ENCODE assay signal across 8 cellular contexts in the genomic region with DNA sequence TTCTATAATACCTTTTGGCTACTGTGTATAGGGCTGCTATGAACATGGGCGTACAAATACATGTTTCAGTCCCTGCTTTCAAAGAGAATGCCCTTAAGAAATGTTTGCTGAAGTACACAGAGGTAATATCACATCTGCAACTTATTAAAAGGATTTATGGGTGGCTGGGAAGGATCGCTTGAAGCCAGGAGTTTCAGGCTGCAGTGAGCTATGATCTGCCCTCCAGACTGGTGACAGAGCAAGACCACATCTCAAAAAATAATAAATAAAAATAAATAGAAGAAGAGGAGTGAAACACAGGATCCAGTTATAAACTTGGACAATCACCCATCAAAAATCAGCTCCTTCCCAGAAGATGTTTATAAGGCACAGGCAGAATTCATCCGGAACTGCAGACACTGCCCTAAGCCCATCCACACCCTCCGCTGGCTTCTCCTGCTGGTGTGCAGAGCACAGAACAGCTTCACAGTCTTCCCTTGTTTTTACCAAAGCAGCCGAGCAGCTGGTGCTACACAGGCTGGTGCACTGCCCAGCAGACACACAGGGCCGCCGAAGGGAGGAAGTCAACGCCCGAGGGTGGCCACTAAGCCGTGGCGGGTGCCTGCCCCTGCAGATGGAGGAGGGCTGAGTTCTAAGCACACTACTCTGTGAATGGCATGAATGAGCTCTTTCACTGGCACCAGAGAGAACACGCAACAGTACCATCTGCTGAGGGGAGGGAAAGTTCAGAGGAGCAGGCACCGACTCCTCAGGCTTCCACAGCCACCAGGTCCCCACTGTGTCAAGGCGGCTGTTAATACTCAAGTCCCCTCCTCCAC. TPM values are rescaled to one million over a fixed set of nuclear protein-coding genes. Genes with fewer than 3 reads are reported as not detected.
A peak's percentile ranks its signal among the peaks of the same experiment; 100 is the strongest.
DNase-seq lines count a peak whose midpoint lies in the region; ATAC-seq and TF ChIP-seq lines count a peak whose summit lies in the region.

No MANE protein-coding gene starts in this region.

- H3K4me1 Mint-ChIP-seq in activated T-cell treated with anti-CD3 and anti-CD28 coated beads, Interleukin-2, amount 50 U/mL, for 4 hours (ENCODE audit: low read depth) = peaks cover 96% of the 10 kb centered on the region

- H3K27me3 ChIP-seq in RWPE2 (ENCODE audit: insufficient read depth, poor library complexity, severe bottlenecking) = no peaks in the 10 kb centered on the region

- peaks cover 9% of the 10 kb centered on the region; the same call in 1 of the 2 replicates for H3K36me3 ChIP-seq in RWPE2 (ENCODE audit: low read depth)

- H3K4me1 ChIP-seq in RWPE2 (ENCODE audit: insufficient read depth, poor library complexity, severe bottlenecking) = peaks cover 30% of the 10 kb centered on the region

- no peaks in the 10 kb centered on the region for H3K36me3 Mint-ChIP-seq in activated T-cell treated with anti-CD3 and anti-CD28 coated beads, Interleukin-2, amount 50 U/mL, for 4 hours (ENCODE audit: insufficient read depth)

- no peak for DNase-seq in activated T-cell treated with anti-CD3 and anti-CD28 coated beads, Interleukin-2, amount 50 U/mL, for 4 hours
- no peak for DNase-seq in activated T-cell treated with anti-CD3 and anti-CD28 coated beads for 4 hours
- DNase-seq in RWPE2 (ENCODE audit: low spot score) = no peak
- DNase-seq in epithelial cell of prostate (ENCODE audit: low read depth, low spot score) = no peak
- DNase-seq in nucleus accumbens (lab: John Stamatoyannopoulos, UW) = peak in 55 of 56 donors; percentile 13 to 93 (median 82)
- DNase-seq in SKM-1 (lab: John Stamatoyannopoulos, UW; ENCODE audit: unreplicated experiment) = no peak

- H3K9me3 ChIP-seq in RWPE2 (ENCODE audit: severe bottlenecking) = no peaks in the 10 kb centered on the region

- TF ChIP-seq CTCF in RWPE2 (IDR thresholded peaks at IDR 0.05; ENCODE audit: poor library complexity, severe bottlenecking) = no peak

- no peak overlapping the region for H3K27ac ChIP-seq in RWPE2 (ENCODE audit: poor library complexity, severe bottlenecking)
- H3K27ac ChIP-seq in epithelial cell of prostate = peak overlapping the region; percentile 20

- peak overlapping the region; percentile 38 for H3K4me3 Mint-ChIP-seq in activated T-cell treated with anti-CD3 and anti-CD28 coated beads, Interleukin-2, amount 50 U/mL, for 4 hours

- no peaks in the 10 kb centered on the region for H3K9me3 Mint-ChIP-seq in activated T-cell treated with anti-CD3 and anti-CD28 coated beads, Interleukin-2, amount 50 U/mL, for 4 hours

- H3K27me3 Mint-ChIP-seq in activated T-cell treated with anti-CD3 and anti-CD28 coated beads, Interleukin-2, amount 50 U/mL, for 4 hours (ENCODE audit: low read depth) = no peaks in the 10 kb centered on the region

- H3K4me3 ChIP-seq in RWPE2 (ENCODE audit: severe bottlenecking) = no peak overlapping the region

- peak in 1 of 2 donors; percentile 19 for ATAC-seq in activated T-cell treated with anti-CD3 and anti-CD28 coated beads, Interleukin-2, amount 50 U/mL, for 4 hours
- ATAC-seq in RWPE2 (ENCODE audit: low read depth) = peak; percentile 34; the same call in 1 of the 3 replicates
- no peak for ATAC-seq in HG02884 (IDR thresholded peaks at IDR 0.05; ENCODE audit: unreplicated experiment)
- no peak for ATAC-seq in GM19328 (IDR thresholded peaks at IDR 0.05; ENCODE audit: unreplicated experiment)

RNA-seq across cellular contexts. Expression of a gene that starts 44.0 kb away (rescaled TPM):
- total RNA-seq in activated T-cell treated with anti-CD3 and anti-CD28 coated beads, Interleukin-2, amount 50 U/mL, for 4 hours = 100 to 1,000 TPM; 102 to 113 (median 112) TPM

RNA-seq across cellular contexts. Expression of a gene that starts 56.1 kb away (rescaled TPM):
- under 1 TPM in 1 of 3 donors, not detected in 2; 0.29 TPM for total RNA-seq in activated T-cell treated with anti-CD3 and anti-CD28 coated beads, Interleukin-2, amount 50 U/mL, for 4 hours

Comparison
In these comparisons a context has a peak if more than half of its experiments do, and no peak if none do; other contexts are left out.
1. DNase-seq: peak in nucleus accumbens (55 of 56); none in activated T-cell treated with anti-CD3 and anti-CD28 coated beads, Interleukin-2, amount 50 U/mL, for 4 hours (single experiment), activated T-cell treated with anti-CD3 and anti-CD28 coated beads for 4 hours (single experiment), RWPE2 (single experiment), epithelial cell of prostate (single experiment) and SKM-1 (single experiment).